8 cellular contexts compared by ENCODE assay signal in genomic region chrX:40266490-40267333, GRCh38.
DNase-seq lines count a peak whose midpoint lies in the region; ATAC-seq and TF ChIP-seq lines count a peak whose summit lies in the region.

No MANE protein-coding gene starts in this region.

- peak overlapping the region; percentile 55 to 76 (median 61) for H3K4me3 ChIP-seq in liver (ENCODE audit: low read depth in 1 of 3, low read length in 3 of 3)

- TF ChIP-seq RAD21 in liver (IDR thresholded peaks at IDR 0.05): peak; percentile 89 to 90

- 3% methylated on average over 42 of the region's 42 CpGs for WGBS in liver

- peak overlapping the region in 1 of 2 donors; percentile 31 for H3K9ac ChIP-seq in liver (ENCODE audit: low read depth in 1 of 2, low read length in 2 of 2)

- DNase-seq in AG09319 (ENCODE audit: extremely low read depth, low read depth) (no peak), NCI-H2227 (lab: John Stamatoyannopoulos, UW; ENCODE audit: unreplicated experiment) (peak; percentile 91), dermis microvascular lymphatic vessel endothelial cell (ENCODE audit: low read depth in 2 of 2) (peak; percentile 24 to 56)
- DNase-seq in activated CD4-positive, alpha-beta T cell treated with anti-CD3 and anti-CD28 coated beads for 48 hours: peak; percentile 64
- peak; percentile 56 for DNase-seq in stimulated activated CD4-positive, alpha-beta T cell treated with anti-CD3 and anti-CD28 coated beads, Interleukin-4, amount 100 ng/mL, for 24 hours

- no peaks in the 10 kb centered on the region for H3K36me3 ChIP-seq in liver (ENCODE audit: control insufficient read depth in 4 of 4, insufficient read depth in 3 of 4, low read depth in 1 of 4, low read length in 3 of 4)

- H3K27ac ChIP-seq in liver (ENCODE audit: low read depth in 1 of 2, low read length in 2 of 2): peak overlapping the region; percentile 63 to 74

- H3K9me3 ChIP-seq in liver (ENCODE audit: control insufficient read depth in 4 of 4, low read length in 3 of 4): no peaks in the 10 kb centered on the region

- peaks cover 0 to 16% (median 7%) of the 10 kb centered on the region in 4 donors for H3K4me1 ChIP-seq in liver (ENCODE audit: control insufficient read depth in 4 of 4, insufficient read depth in 4 of 4, low read length in 3 of 4)

- TF ChIP-seq CTCF in AG09319 (IDR thresholded peaks at IDR 0.05; ENCODE audit: low read depth, low read length) (peak; percentile 79), liver (IDR thresholded peaks at IDR 0.05; ENCODE audit: low read depth, low read length, missing input control) (peak; percentile 68)

- no peaks in the 10 kb centered on the region for H3K27me3 ChIP-seq in liver (ENCODE audit: control insufficient read depth in 4 of 4, insufficient read depth in 4 of 4, low read length in 3 of 4)

- peak; percentile 57 for ATAC-seq in GM21381 (IDR thresholded peaks at IDR 0.05; ENCODE audit: unreplicated experiment)
- no peak for ATAC-seq in GM18873 (IDR thresholded peaks at IDR 0.05; ENCODE audit: low FRiP score, unreplicated experiment)

TF ChIP-seq in liver, 16 proteins besides CTCF, POLR2A, EP300 and RAD21:
- TF ChIP-seq TAF1 (conservative IDR thresholded peaks at IDR 0.05) (no peak), EGR1 (IDR thresholded peaks at IDR 0.05; ENCODE audit: low read depth in 2 of 2) (no peak), MAX (IDR thresholded peaks at IDR 0.05) (peak; percentile 21), RXRA (IDR thresholded peaks at IDR 0.05) (peak; percentile 28 to 44), GABPA (IDR thresholded peaks at IDR 0.05 in 1 of 2, conservative IDR thresholded peaks at IDR 0.05 in 1 of 2) (no peak), NR2F2 (IDR thresholded peaks at IDR 0.05) (no peak), HNF4G (IDR thresholded peaks at IDR 0.05) (no peak), REST (IDR thresholded peaks at IDR 0.05) (peak; percentile 26), ATF3 (IDR thresholded peaks at IDR 0.05) (no peak), HNF4A (conservative IDR thresholded peaks at IDR 0.05) (peak; percentile 58 to 71), FOXA1 (IDR thresholded peaks at IDR 0.05) (no peak), SP1 (IDR thresholded peaks at IDR 0.05) (peak; percentile 57), FOXA2 (IDR thresholded peaks at IDR 0.05) (no peak), YY1 (IDR thresholded peaks at IDR 0.05) (peak; percentile 51), JUND (IDR thresholded peaks at IDR 0.05) (no peak), ZBTB33 (IDR thresholded peaks at IDR 0.05) (no peak)
